ENCODE assay signal across 1 cellular context in the genomic region with DNA sequence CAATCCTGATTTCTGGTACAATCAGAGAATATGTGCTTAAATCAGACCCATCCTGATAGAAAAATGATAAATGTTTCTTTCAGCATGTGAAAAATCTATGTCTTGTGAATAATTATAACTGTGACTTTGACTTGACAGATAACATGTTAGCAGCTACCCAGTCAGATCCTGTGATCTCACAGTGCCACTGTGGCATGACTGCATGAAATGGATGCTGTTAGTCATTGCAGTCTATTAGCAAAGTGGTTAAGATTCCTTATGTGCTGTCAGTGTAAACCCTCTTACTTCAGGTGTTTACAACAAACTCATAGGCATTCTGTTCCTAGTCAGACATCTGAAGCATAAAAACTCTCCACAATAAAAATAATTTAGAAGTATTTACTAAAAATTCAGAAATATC.
TF ChIP-seq lines count a peak whose summit lies in the region.

No MANE protein-coding gene starts in this region.

TF ChIP-seq in GM23338, 12 proteins besides CTCF, POLR2A, EP300 and RAD21 (continued from another document):
- TF ChIP-seq, protein P1, sequence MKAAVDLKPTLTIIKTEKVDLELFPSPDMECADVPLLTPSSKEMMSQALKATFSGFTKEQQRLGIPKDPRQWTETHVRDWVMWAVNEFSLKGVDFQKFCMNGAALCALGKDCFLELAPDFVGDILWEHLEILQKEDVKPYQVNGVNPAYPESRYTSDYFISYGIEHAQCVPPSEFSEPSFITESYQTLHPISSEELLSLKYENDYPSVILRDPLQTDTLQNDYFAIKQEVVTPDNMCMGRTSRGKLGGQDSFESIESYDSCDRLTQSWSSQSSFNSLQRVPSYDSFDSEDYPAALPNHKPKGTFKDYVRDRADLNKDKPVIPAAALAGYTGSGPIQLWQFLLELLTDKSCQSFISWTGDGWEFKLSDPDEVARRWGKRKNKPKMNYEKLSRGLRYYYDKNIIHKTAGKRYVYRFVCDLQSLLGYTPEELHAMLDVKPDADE (IDR thresholded peaks at IDR 0.05): no peak
- no peak for TF ChIP-seq EZH2phosphoT487 (IDR thresholded peaks at IDR 0.05; ENCODE audit: unreplicated experiment)
- no peak for TF ChIP-seq ZNF114 (CRISPR knock-in tag; IDR thresholded peaks at IDR 0.05)
- TF ChIP-seq, protein P2, sequence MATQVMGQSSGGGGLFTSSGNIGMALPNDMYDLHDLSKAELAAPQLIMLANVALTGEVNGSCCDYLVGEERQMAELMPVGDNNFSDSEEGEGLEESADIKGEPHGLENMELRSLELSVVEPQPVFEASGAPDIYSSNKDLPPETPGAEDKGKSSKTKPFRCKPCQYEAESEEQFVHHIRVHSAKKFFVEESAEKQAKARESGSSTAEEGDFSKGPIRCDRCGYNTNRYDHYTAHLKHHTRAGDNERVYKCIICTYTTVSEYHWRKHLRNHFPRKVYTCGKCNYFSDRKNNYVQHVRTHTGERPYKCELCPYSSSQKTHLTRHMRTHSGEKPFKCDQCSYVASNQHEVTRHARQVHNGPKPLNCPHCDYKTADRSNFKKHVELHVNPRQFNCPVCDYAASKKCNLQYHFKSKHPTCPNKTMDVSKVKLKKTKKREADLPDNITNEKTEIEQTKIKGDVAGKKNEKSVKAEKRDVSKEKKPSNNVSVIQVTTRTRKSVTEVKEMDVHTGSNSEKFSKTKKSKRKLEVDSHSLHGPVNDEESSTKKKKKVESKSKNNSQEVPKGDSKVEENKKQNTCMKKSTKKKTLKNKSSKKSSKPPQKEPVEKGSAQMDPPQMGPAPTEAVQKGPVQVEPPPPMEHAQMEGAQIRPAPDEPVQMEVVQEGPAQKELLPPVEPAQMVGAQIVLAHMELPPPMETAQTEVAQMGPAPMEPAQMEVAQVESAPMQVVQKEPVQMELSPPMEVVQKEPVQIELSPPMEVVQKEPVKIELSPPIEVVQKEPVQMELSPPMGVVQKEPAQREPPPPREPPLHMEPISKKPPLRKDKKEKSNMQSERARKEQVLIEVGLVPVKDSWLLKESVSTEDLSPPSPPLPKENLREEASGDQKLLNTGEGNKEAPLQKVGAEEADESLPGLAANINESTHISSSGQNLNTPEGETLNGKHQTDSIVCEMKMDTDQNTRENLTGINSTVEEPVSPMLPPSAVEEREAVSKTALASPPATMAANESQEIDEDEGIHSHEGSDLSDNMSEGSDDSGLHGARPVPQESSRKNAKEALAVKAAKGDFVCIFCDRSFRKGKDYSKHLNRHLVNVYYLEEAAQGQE (IDR thresholded peaks at IDR 0.05; ENCODE audit: unreplicated experiment): no peak
